ENCODE assay signal across 13 cellular contexts in genomic region chr10:59036311-59037017, GRCh38.
DNase-seq lines count a peak whose midpoint lies in the region; ATAC-seq and TF ChIP-seq lines count a peak whose summit lies in the region.
"Had no signal": no experiment of that assay in that cellular context is flagged by ENCODE, and none has a peak within 500 bp of the region (broad histone marks: within the 10 kb centered on the region; RNA-seq: fewer than 3 reads in every experiment).

No MANE protein-coding gene starts in this region.

- H3K9me3 ChIP-seq in right atrium auricular region: no peaks in the 10 kb centered on the region
- H3K9me3 ChIP-seq in T-helper 17 cell (ENCODE audit: control insufficient read depth, low read length, poor library complexity, severe bottlenecking): no peaks in the 10 kb centered on the region

- intact Hi-C loops in Right ventricle myocardium superior (cut with DNase I): no loop called here

- TF ChIP-seq CTCF in right atrium auricular region (IDR thresholded peaks at IDR 0.05): no peak

- H3K4me1 Mint-ChIP-seq in T-helper 17 cell: no peaks in the 10 kb centered on the region
- H3K4me1 Mint-ChIP-seq in immature natural killer cell: no peaks in the 10 kb centered on the region
- H3K4me1 Mint-ChIP-seq: stimulated activated effector memory CD8-positive, alpha-beta T cell treated with anti-CD3 and anti-CD28 coated beads, Interleukin-12 subunit alpha, Interleukin-12 subunit beta, amount 100 ng/mL, for 72 hours had no signal

- no peaks in the 10 kb centered on the region for H3K27me3 ChIP-seq in right atrium auricular region
- H3K27me3 ChIP-seq: spleen had no signal

- no peaks in the 10 kb centered on the region for H3K27me3 Mint-ChIP-seq in T-helper 17 cell
- peaks cover 0 to 2% (median 0%) of the 10 kb centered on the region in 3 donors for H3K27me3 Mint-ChIP-seq in immature natural killer cell (ENCODE audit: low read depth in 3 of 3)
- H3K27me3 Mint-ChIP-seq: activated T-cell treated with anti-CD3 and anti-CD28 coated beads, Interleukin-2, amount 50 U/mL, for 24 hours had no signal

- H3K4me3 Mint-ChIP-seq in T-helper 17 cell (no peak overlapping the region), immature natural killer cell (no peak overlapping the region)
- H3K4me3 Mint-ChIP-seq: activated T-cell treated with anti-CD3 and anti-CD28 coated beads, Interleukin-2, amount 50 U/mL, for 24 hours; stimulated activated effector memory CD8-positive, alpha-beta T cell treated with anti-CD3 and anti-CD28 coated beads, Interleukin-12 subunit alpha, Interleukin-12 subunit beta, amount 100 ng/mL, for 72 hours had no signal

- peaks cover 0 to 14% (median 8%) of the 10 kb centered on the region in 6 donors for H3K9me3 Mint-ChIP-seq in immature natural killer cell

- H3K36me3 ChIP-seq in right atrium auricular region: no peaks in the 10 kb centered on the region
- H3K36me3 ChIP-seq: spleen had no signal

- H3K4me3 ChIP-seq in right atrium auricular region: no peak overlapping the region
- H3K4me3 ChIP-seq: spleen had no signal

- no peaks in the 10 kb centered on the region for H3K4me1 ChIP-seq in right atrium auricular region
- H3K4me1 ChIP-seq: spleen had no signal

- DNase-seq in Right ventricle myocardium superior: no peak
- no peak for DNase-seq in right atrium auricular region (ENCODE audit: low spot score)
- DNase-seq in islet precursor cell: no peak
- no peak for DNase-seq in GM03348 (ENCODE audit: low spot score)
- no peak for DNase-seq in T-helper 17 cell
- no peak for DNase-seq in immature natural killer cell
- DNase-seq: activated T-cell treated with anti-CD3 and anti-CD28 coated beads, Interleukin-2, amount 50 U/mL, for 24 hours; foreskin melanocyte; NCI-H1092 treated with DMSO at 0.1 percent for 48 hours; spleen had no signal

- no peak overlapping the region for H3K27ac Mint-ChIP-seq in T-helper 17 cell
- H3K27ac Mint-ChIP-seq in immature natural killer cell: no peak overlapping the region
- H3K27ac Mint-ChIP-seq: activated T-cell treated with anti-CD3 and anti-CD28 coated beads, Interleukin-2, amount 50 U/mL, for 24 hours; stimulated activated effector memory CD8-positive, alpha-beta T cell treated with anti-CD3 and anti-CD28 coated beads, Interleukin-12 subunit alpha, Interleukin-12 subunit beta, amount 100 ng/mL, for 72 hours had no signal

- no peaks in the 10 kb centered on the region for H3K36me3 Mint-ChIP-seq in T-helper 17 cell (ENCODE audit: low read depth)
- no peaks in the 10 kb centered on the region for H3K36me3 Mint-ChIP-seq in immature natural killer cell
- H3K36me3 Mint-ChIP-seq: stimulated activated effector memory CD8-positive, alpha-beta T cell treated with anti-CD3 and anti-CD28 coated beads, Interleukin-12 subunit alpha, Interleukin-12 subunit beta, amount 100 ng/mL, for 72 hours had no signal

- H3K27ac ChIP-seq in right atrium auricular region: no peak overlapping the region
- H3K27ac ChIP-seq: spleen had no signal

- ATAC-seq in Right ventricle myocardium superior (ENCODE audit: poor library complexity) (peak; percentile 56), HG02678 (IDR thresholded peaks at IDR 0.05; ENCODE audit: unreplicated experiment) (peak; percentile 89), HG03460 (IDR thresholded peaks at IDR 0.05; ENCODE audit: unreplicated experiment) (peak; percentile 74), T-helper 17 cell (no peak)
- ATAC-seq: stimulated activated effector memory CD8-positive, alpha-beta T cell treated with anti-CD3 and anti-CD28 coated beads, Interleukin-12 subunit alpha, Interleukin-12 subunit beta, amount 100 ng/mL, for 72 hours had no signal
